In genomic region chr4:65167719-65168118, GRCh38 we compare ENCODE assay signal across 23 cellular contexts.
"Had no signal": no experiment of that assay in that cellular context is flagged by ENCODE, and none has a peak within 500 bp of the region (broad histone marks: within the 10 kb centered on the region; RNA-seq: fewer than 3 reads in every experiment).

No MANE protein-coding gene starts in this region.

- DNase-seq: IMR-90, Karpas-422, KG1, MV-4-11, NCI-H1048, NCI-H1105, NCI-H1417, NCI-H1436 treated with DMSO at 0.1 percent for 48 hours, NCI-H1694, NCI-H187 treated with DMSO at 0.1 percent for 48 hours, NCI-H2029 treated with DMSO at 0.1 percent for 48 hours, NCI-H2107, NCI-H2227 treated with DMSO at 0.1 percent for 48 hours, NCI-H524, NCI-H526 treated with DMSO at 0.1 percent for 48 hours, NCI-H748 treated with DMSO at 0.1 percent for 48 hours, Right ventricle myocardium superior, RPMI8226, SIG-M5 had no signal

- H3K9me3 ChIP-seq: SJSA1 had no signal

- H3K4me1 ChIP-seq: SJSA1 had no signal

- H3K36me3 ChIP-seq: SJSA1 had no signal

- H3K4me3 ChIP-seq: SJSA1, SK-N-MC had no signal

- H3K27me3 ChIP-seq: SJSA1 had no signal

- H3K27ac ChIP-seq: SJSA1, SK-N-MC had no signal

- FAIRE-seq: HepG2, RCC 7860 had no signal

- ATAC-seq: HepG2 had no signal
